ENCODE assay signal across 9 cellular contexts in genomic region chr19:8391274-8392016, GRCh38. TPM values are rescaled to one million over a fixed set of nuclear protein-coding genes. Genes with fewer than 3 reads are reported as not detected.
DNase-seq lines count a peak whose midpoint lies in the region; ATAC-seq and TF ChIP-seq lines count a peak whose summit lies in the region.
"Had no signal": no experiment of that assay in that cellular context is flagged by ENCODE, and none has a peak within 500 bp of the region (broad histone marks: within the 10 kb centered on the region; RNA-seq: fewer than 3 reads in every experiment).

No MANE protein-coding gene starts in this region.

- TF ChIP-seq CTCF in heart left ventricle (IDR thresholded peaks at IDR 0.05) (no peak), brain (conservative IDR thresholded peaks at IDR 0.05) (no peak), mucosa of descending colon (IDR thresholded peaks at IDR 0.05) (no peak), upper lobe of right lung (IDR thresholded peaks at IDR 0.05) (no peak), GM13977 (IDR thresholded peaks at IDR 0.05; ENCODE audit: extremely low read depth, insufficient read depth, missing control alignments) (no peak)

- peak overlapping the region; percentile 74 to 100 (median 100) for H3K27ac ChIP-seq in heart left ventricle
- H3K27ac ChIP-seq in upper lobe of right lung, result peak overlapping the region; percentile 56

- 71 to 73% (median 73%) methylated on average over 17 to 21 of the region's 21 CpGs for WGBS in heart left ventricle, 4 donors

- H3K36me3 ChIP-seq in heart left ventricle, result peaks cover 0 to 8% (median 0%) of the 10 kb centered on the region in 9 donors
- H3K36me3 ChIP-seq in mucosa of descending colon (ENCODE audit: low read depth), result no peaks in the 10 kb centered on the region
- no peaks in the 10 kb centered on the region for H3K36me3 ChIP-seq in upper lobe of right lung

- DNase-seq in heart left ventricle (no peak), Right ventricle myocardium superior (no peak), mucosa of descending colon (peak in 2 of 3 donors; percentile 53 to 66), upper lobe of right lung (peak; percentile 65), GM13977 (ENCODE audit: low spot score) (no peak)
- no peak for DNase-seq in activated effector memory CD4-positive, alpha-beta T cell treated with Interleukin-2 at 50 U/mL for 16 hours

- peaks cover 46% of the 10 kb centered on the region for H3K4me1 Mint-ChIP-seq in brain

- H3K27me3 Mint-ChIP-seq in brain, result peaks cover 2% of the 10 kb centered on the region

- peak overlapping the region in 4 of 5 experiments; percentile 38 to 97 (median 86) for H3K27ac Mint-ChIP-seq in brain

- peaks cover 14 to 62% (median 56%) of the 10 kb centered on the region in 12 donors for H3K4me1 ChIP-seq in heart left ventricle
- H3K4me1 ChIP-seq in mucosa of descending colon (ENCODE audit: low read depth), result peaks cover 32% of the 10 kb centered on the region
- H3K4me1 ChIP-seq in upper lobe of right lung, result peaks cover 62% of the 10 kb centered on the region

- no peak for TF ChIP-seq POLR2A in heart left ventricle (IDR thresholded peaks at IDR 0.05)

- no peaks in the 10 kb centered on the region for H3K9me3 ChIP-seq in heart left ventricle
- H3K9me3 ChIP-seq in mucosa of descending colon, result no peaks in the 10 kb centered on the region
- H3K9me3 ChIP-seq in upper lobe of right lung, result no peaks in the 10 kb centered on the region

- H3K27me3 ChIP-seq in heart left ventricle (no peaks in the 10 kb centered on the region), upper lobe of right lung (no peaks in the 10 kb centered on the region)

- H3K4me3 ChIP-seq in heart left ventricle (peak overlapping the region in 10 of 12 donors; percentile 69 to 100 (median 94)), mucosa of descending colon (no peak overlapping the region), upper lobe of right lung (peak overlapping the region; percentile 83)

- no peak for ATAC-seq in heart left ventricle
- ATAC-seq in Right ventricle myocardium superior (ENCODE audit: poor library complexity), result no peak
- no peak for ATAC-seq in mucosa of descending colon
- no peak for ATAC-seq in upper lobe of right lung
- no peak for ATAC-seq in GM21529 (IDR thresholded peaks at IDR 0.05; ENCODE audit: unreplicated experiment)

- in situ Hi-C loops in GM13977 (cut with MboI; ENCODE audit: low pct_unique_long_range_greater_than_20kb, low sequenced_read_pairs, unreplicated experiment), result no loop called here

- peak overlapping the region; percentile 80 to 92 (median 83) for H3K4me3 Mint-ChIP-seq in brain

- peaks cover 0 to 6% (median 0%) of the 10 kb centered on the region in 5 experiments for H3K9me3 Mint-ChIP-seq in brain

- H3K36me3 Mint-ChIP-seq in brain, result peaks cover 22% of the 10 kb centered on the region

- intact Hi-C loops in heart left ventricle (cut with DNase I) (loop anchor here in 5 of 10 donors (2.0 kb wide), 1 partner anchor 29 kb away; no protein-coding TSS in a partner anchor), Right ventricle myocardium superior (cut with DNase I) (no loop called here), mucosa of descending colon (cut with DNase I, micrococcal nuclease) (no loop called here), upper lobe of right lung (cut with DNase I) (no loop called here)

RNA-seq across cellular contexts. Expression of gene RAB11B, which starts 1.3 kb away (rescaled TPM):
- total RNA-seq in heart left ventricle (100 to 1,000 TPM in 8 of 9 donors, 10 to 100 TPM in 1; 56.4 to 159 (median 141) TPM), Right ventricle myocardium superior (136 TPM), mucosa of descending colon (100 to 1,000 TPM; 100 to 131 (median 103) TPM), upper lobe of right lung (114 TPM)
- polyA plus RNA-seq in heart left ventricle (100 to 1,000 TPM; 124 to 126 TPM), brain (ENCODE audit: insufficient read depth, low read depth, low replicate concordance) (561 TPM)

RNA-seq across cellular contexts. Expression of gene MARCHF2, which starts 21.7 kb away (rescaled TPM):
- total RNA-seq in heart left ventricle (100 to 1,000 TPM in 4 of 9 donors, 10 to 100 TPM in 5; 67.2 to 308 (median 93.7) TPM), Right ventricle myocardium superior (100.0 TPM), mucosa of descending colon (10 to 100 TPM; 27.2 to 62.0 (median 33.8) TPM), upper lobe of right lung (58.7 TPM)
- polyA plus RNA-seq in heart left ventricle (10 to 100 TPM; 50.7 to 70.3 TPM), brain (ENCODE audit: insufficient read depth, low read depth, low replicate concordance) (82.9 TPM)

RNA-seq across cellular contexts. Expression of gene ANGPTL4, which starts 27.5 kb away (rescaled TPM):
- total RNA-seq in heart left ventricle (100 to 1,000 TPM in 1 of 9 donors, 10 to 100 TPM in 4, 1 to 10 TPM in 4; 2.4 to 117 (median 10.8) TPM), Right ventricle myocardium superior (13.9 TPM), mucosa of descending colon (1 to 10 TPM; 2.8 to 9.5 (median 2.9) TPM), upper lobe of right lung (6.3 TPM)
- polyA plus RNA-seq in heart left ventricle (10 to 100 TPM in 1 of 2 donors, 1 to 10 TPM in 1; 9.4 to 13.6 TPM), brain (ENCODE audit: insufficient read depth, low read depth, low replicate concordance) (23.4 TPM)
- total RNA-seq: SK-MEL-5 had no signal

RNA-seq across cellular contexts. Expression of gene KANK3, which starts 48.4 kb away (rescaled TPM):
- total RNA-seq in heart left ventricle (10 to 100 TPM; 12.3 to 33.6 (median 15.9) TPM), Right ventricle myocardium superior (21.8 TPM), mucosa of descending colon (10 to 100 TPM in 1 of 3 donors, 1 to 10 TPM in 2; 2.0 to 10.1 (median 3.3) TPM), upper lobe of right lung (54.0 TPM)
- polyA plus RNA-seq in heart left ventricle (10 to 100 TPM; 16.9 to 19.4 TPM), brain (ENCODE audit: insufficient read depth, low read depth, low replicate concordance) (3.2 TPM)

RNA-seq across cellular contexts. Expression of gene HNRNPM, which starts 53.3 kb away (rescaled TPM):
- 100 to 1,000 TPM in 3 of 9 donors, 10 to 100 TPM in 6; 46.7 to 111 (median 95.3) TPM for total RNA-seq in heart left ventricle
- polyA plus RNA-seq in heart left ventricle, result 100 to 1,000 TPM in 1 of 2 donors, 10 to 100 TPM in 1; 43.4 to 183 TPM
- 113 TPM for total RNA-seq in Right ventricle myocardium superior
- 204 TPM for polyA plus RNA-seq in brain (ENCODE audit: insufficient read depth, low read depth, low replicate concordance)
- total RNA-seq in mucosa of descending colon, result 100 to 1,000 TPM; 116 to 181 (median 149) TPM
- 131 TPM for total RNA-seq in upper lobe of right lung

Comparison
In these comparisons a context has a peak if more than half of its experiments do, and no peak if none do; other contexts are left out.
1. DNase-seq: peak in mucosa of descending colon (2 of 3) and upper lobe of right lung (single experiment); none in heart left ventricle (0 of 5), Right ventricle myocardium superior (single experiment), GM13977 (single experiment) and activated effector memory CD4-positive, alpha-beta T cell treated with Interleukin-2 at 50 U/mL for 16 hours (single experiment).